ENCODE assay signal across 8 cellular contexts in the genomic region with DNA sequence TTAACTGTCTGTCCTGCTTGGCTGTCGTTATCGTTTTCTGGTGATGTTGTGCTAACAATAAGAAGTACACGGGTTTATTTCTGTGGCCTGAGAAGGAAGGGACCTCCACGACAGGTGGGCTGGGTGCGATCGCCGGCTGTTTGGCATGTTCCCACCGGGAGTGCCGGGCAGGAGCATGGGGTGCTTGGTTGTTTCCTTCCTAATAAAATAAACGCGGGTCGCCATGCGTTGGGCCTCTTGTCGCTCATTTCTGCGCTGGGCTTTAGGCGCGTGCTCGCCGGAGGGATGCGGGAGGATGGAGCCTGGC. TPM values are rescaled to one million over a fixed set of nuclear protein-coding genes. Genes with fewer than 3 reads are reported as not detected.
A peak's percentile ranks its signal among the peaks of the same experiment; 100 is the strongest.
DNase-seq lines count a peak whose midpoint lies in the region; ATAC-seq and TF ChIP-seq lines count a peak whose summit lies in the region.

No MANE protein-coding gene starts in this region.

- no peaks in the 10 kb centered on the region for H3K27me3 Mint-ChIP-seq in mesothelial cell of epicardium (ENCODE audit: low read depth)

- intact Hi-C loops in A673 (cut with micrococcal nuclease; ENCODE audit: unreplicated experiment): no loop called here
- intact Hi-C loops in body of pancreas (cut with DNase I): no loop called here
- intact Hi-C loops in adrenal gland (cut with DNase I): no loop called here

- H3K4me3 ChIP-seq in A673 (ENCODE audit: low read depth, low read length, poor library complexity, severe bottlenecking): peak overlapping the region; percentile 28
- H3K4me3 ChIP-seq in HEK293 (ENCODE audit: low read depth, low read length): no peak overlapping the region
- H3K4me3 ChIP-seq in body of pancreas: no peak overlapping the region
- H3K4me3 ChIP-seq in adrenal gland: peak overlapping the region in 1 of 4 donors; percentile 26

- no TSS peak for BruUV-seq in A673 (replicated peaks; lab: Mats Ljungman, UMichigan)

- TF ChIP-seq POLR2A in body of pancreas (IDR thresholded peaks at IDR 0.05) (no peak), adrenal gland (IDR thresholded peaks at IDR 0.05) (no peak)

- H3K4me3 Mint-ChIP-seq in mesothelial cell of epicardium: peak overlapping the region; percentile 75

- DNase-seq in A673 (ENCODE audit: low spot score) (no peak), body of pancreas (no peak), mesothelial cell of epicardium (ENCODE audit: low spot score in 2 of 2, unreplicated experiment in 2 of 2) (no peak), adrenal gland (no peak), islet precursor cell (no peak), pons (ENCODE audit: low spot score) (no peak)

- ATAC-seq in body of pancreas: no peak
- ATAC-seq in GM19324 (IDR thresholded peaks at IDR 0.05; ENCODE audit: low FRiP score, unreplicated experiment): no peak

- peaks cover 11% of the 10 kb centered on the region for H3K4me1 Mint-ChIP-seq in mesothelial cell of epicardium

- H3K27ac ChIP-seq in A673 (ENCODE audit: low read depth, low read length, poor library complexity, severe bottlenecking) (peak overlapping the region; percentile 47), HEK293 (ENCODE audit: extremely low read depth, low read depth, low read length) (no peak overlapping the region; the same call in 1 of the 2 replicates), body of pancreas (peak overlapping the region in 3 of 4 donors; percentile 34 to 61 (median 34)), adrenal gland (peak overlapping the region in 2 of 5 donors; percentile 56 to 76)

- H3K36me3 ChIP-seq in A673 (ENCODE audit: insufficient read depth, low read length, poor library complexity, severe bottlenecking) (peaks cover 21% of the 10 kb centered on the region), HEK293 (ENCODE audit: control insufficient read depth in 2 of 2, insufficient read depth in 1 of 2, low read length in 2 of 2) (peaks cover 7 to 82% of the 10 kb centered on the region in 2 experiments; a peak in 2 of 3 replicates), body of pancreas (replicated peaks in 1 of 2; ENCODE audit: insufficient read depth in 1 of 2, low read depth in 2 of 2) (no peaks in the 10 kb centered on the region), adrenal gland (replicated peaks in 1 of 2) (peaks cover 0 to 65% of the 10 kb centered on the region in 2 donors)

- H3K27me3 ChIP-seq in A673 (replicated peaks; ENCODE audit: insufficient read depth, low read depth, low read length, poor library complexity) (no peaks in the 10 kb centered on the region), body of pancreas (no peaks in the 10 kb centered on the region), adrenal gland (no peaks in the 10 kb centered on the region)

- H3K36me3 Mint-ChIP-seq in mesothelial cell of epicardium: peaks cover 12% of the 10 kb centered on the region

- no peaks in the 10 kb centered on the region for H3K9me3 Mint-ChIP-seq in mesothelial cell of epicardium

- POLR2A ChIA-PET in A673 (lab: Charles Lee; ENCODE audit: low non-redundant PET) (no interaction called here), HEK293 (lab: Yijun Ruan, JAX) (interaction anchor here (0.9 to 1.9 kb wide), 2 partner anchors 9 to 39 kb away, joined by 3 to 4 read pairs; partner anchors contain the start of gene RPL10)

- H3K27ac Mint-ChIP-seq in mesothelial cell of epicardium: peak overlapping the region; percentile 13

- TF ChIP-seq CTCF in A673 (conservative IDR thresholded peaks at IDR 0.05; ENCODE audit: low read depth, low read length): no peak
- no peak for TF ChIP-seq CTCF in HEK293 (tag by site-specific recombination; IDR thresholded peaks at IDR 0.05)
- no peak for TF ChIP-seq CTCF in body of pancreas (IDR thresholded peaks at IDR 0.05)
- TF ChIP-seq CTCF in mesothelial cell of epicardium (IDR thresholded peaks at IDR 0.05; ENCODE audit: unreplicated experiment): no peak
- TF ChIP-seq CTCF in adrenal gland (IDR thresholded peaks at IDR 0.05): no peak

- CTCF ChIA-PET in A673 (lab: Charles Lee): no interaction called here
- CTCF ChIA-PET in HEK293 (lab: Yijun Ruan, JAX): no interaction called here

- no peaks in the 10 kb centered on the region for H3K9me3 ChIP-seq in A673 (ENCODE audit: low read depth, low read length, poor library complexity, severe bottlenecking)
- no peaks in the 10 kb centered on the region for H3K9me3 ChIP-seq in HEK293 (ENCODE audit: control insufficient read depth, insufficient read depth, low read depth, low read length)
- no peaks in the 10 kb centered on the region for H3K9me3 ChIP-seq in body of pancreas
- no peaks in the 10 kb centered on the region for H3K9me3 ChIP-seq in adrenal gland (replicated peaks in 1 of 3)

- H3K4me1 ChIP-seq in A673 (ENCODE audit: insufficient read depth, low read length, poor library complexity, severe bottlenecking) (peaks cover 11% of the 10 kb centered on the region), HEK293 (ENCODE audit: control insufficient read depth, insufficient read depth, low read length) (no peaks in the 10 kb centered on the region), body of pancreas (peaks cover 16% of the 10 kb centered on the region), adrenal gland (replicated peaks in 1 of 2) (peaks cover 0 to 7% of the 10 kb centered on the region in 2 donors)

- whole genome bisulfite sequencing in body of pancreas, 2 donors: 10 to 21% methylated on average over 2 to 20 of the region's 20 CpGs
- 15 to 49% (median 34%) methylated on average over 10 to 20 of the region's 20 CpGs for WGBS in adrenal gland, 4 donors

TF ChIP-seq in HEK293, 187 proteins besides CTCF, POLR2A, EP300 and RAD21:
- TF ChIP-seq ZNF621 (tag by site-specific recombination; IDR thresholded peaks at IDR 0.05) (no peak), SCRT1 (tag by site-specific recombination; IDR thresholded peaks at IDR 0.05; ENCODE audit: borderline replicate concordance) (peak; percentile 76; the same call in 1 of the 2 replicates), ZNF335 (tag by site-specific recombination; conservative IDR thresholded peaks at IDR 0.05) (peak; percentile 18; the same call in 1 of the 2 replicates), PATZ1 (tag by site-specific recombination; IDR thresholded peaks at IDR 0.05) (0 out of 2 replicates have a peak, but pooled peaks have one; percentile 18), SCRT2 (tag by site-specific recombination; IDR thresholded peaks at IDR 0.05) (peak; percentile 75)

RNA-seq across cellular contexts. Expression of gene GDI1, which starts 0.7 kb away (rescaled TPM):
- 137 and 139 TPM in 2 replicates for total RNA-seq in A673 (2021)
- total RNA-seq in body of pancreas: 10 to 100 TPM; 68.5 to 83.4 TPM
- 142 to 150 TPM (median 144 TPM) in 3 replicates for total RNA-seq in mesothelial cell of epicardium
- 100 to 1,000 TPM in 7 of 8 donors, 10 to 100 TPM in 1; 85.6 to 142 (median 113) TPM for total RNA-seq in adrenal gland
- polyA plus RNA-seq in adrenal gland: 100 to 1,000 TPM; 155 to 287 (median 216) TPM

RNA-seq across cellular contexts. Expression of gene FAM50A, which starts 7.7 kb away (rescaled TPM):
- total RNA-seq in A673 (2021) (78.0 and 83.7 TPM in 2 replicates), body of pancreas (10 to 100 TPM; 14.5 to 48.8 TPM), mesothelial cell of epicardium (52.5 to 57.6 TPM (median 54.1 TPM) in 3 replicates), adrenal gland (10 to 100 TPM; 25.1 to 74.5 (median 50.0) TPM)
- polyA plus RNA-seq in adrenal gland: 100 to 1,000 TPM; 104 to 451 (median 241) TPM

RNA-seq across cellular contexts. Expression of gene ATP6AP1, which starts 7.8 kb away (rescaled TPM):
- total RNA-seq in A673 (2021) (77.1 and 77.5 TPM in 2 replicates), body of pancreas (10 to 100 TPM; 49.8 to 51.4 TPM), mesothelial cell of epicardium (77.6 to 78.2 TPM (median 78.2 TPM) in 3 replicates), adrenal gland (100 to 1,000 TPM in 5 of 8 donors, 10 to 100 TPM in 3; 68.8 to 170 (median 137) TPM)
- 100 to 1,000 TPM in 1 of 3 donors, 10 to 100 TPM in 2; 55.4 to 133 (median 56.8) TPM for polyA plus RNA-seq in adrenal gland

RNA-seq across cellular contexts. Expression of gene PLXNA3, which starts 21.8 kb away (rescaled TPM):
- total RNA-seq in A673 (2021) (49.8 and 54.6 TPM in 2 replicates), body of pancreas (10 to 100 TPM in 1 of 2 donors, 1 to 10 TPM in 1; 7.3 to 19.1 TPM), mesothelial cell of epicardium (126 to 133 TPM (median 128 TPM) in 3 replicates), adrenal gland (10 to 100 TPM in 7 of 8 donors, 1 to 10 TPM in 1; 8.2 to 46.3 (median 24.5) TPM)
- polyA plus RNA-seq in adrenal gland: 10 to 100 TPM; 22.3 to 83.6 (median 27.4) TPM

RNA-seq across cellular contexts. Expression of gene TAFAZZIN, which starts 24.9 kb away (rescaled TPM):
- 41.8 and 55.8 TPM in 2 replicates for total RNA-seq in A673 (2021)
- total RNA-seq in body of pancreas: 10 to 100 TPM; 42.0 to 97.6 TPM
- 36.7 to 40.8 TPM (median 40.3 TPM) in 3 replicates for total RNA-seq in mesothelial cell of epicardium
- 10 to 100 TPM; 18.1 to 47.1 (median 26.6) TPM for total RNA-seq in adrenal gland
- polyA plus RNA-seq in adrenal gland: 100 to 1,000 TPM in 2 of 3 donors, 1 to 10 TPM in 1; 8.6 to 142 (median 103) TPM
